In the genomic region with DNA sequence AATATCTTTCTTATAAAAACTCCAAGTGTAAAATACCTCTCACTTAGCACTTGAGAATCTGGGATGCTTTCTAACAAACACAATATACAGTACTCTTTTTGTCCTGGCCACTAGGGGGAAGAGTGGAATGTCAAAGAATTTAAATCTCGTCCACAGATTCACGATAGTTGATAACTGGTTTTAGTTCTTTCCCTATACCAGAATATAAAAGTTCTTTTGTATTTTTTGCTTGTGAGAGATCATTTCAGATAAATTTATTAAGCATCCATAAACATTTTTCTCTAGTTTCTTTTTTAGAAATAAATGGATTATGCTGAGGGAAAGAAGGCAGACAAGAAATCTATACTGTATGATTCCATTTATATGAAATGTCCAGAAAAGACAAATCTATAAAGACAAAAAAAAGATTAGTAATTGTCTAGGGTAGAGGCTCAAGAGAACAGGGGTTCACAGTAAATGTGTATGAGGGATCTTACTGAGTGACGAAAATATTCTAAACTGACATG, we compare ENCODE assay signal across 9 cellular contexts. TPM values are rescaled to one million over a fixed set of nuclear protein-coding genes. Genes with fewer than 3 reads are reported as not detected.
A peak's percentile ranks its signal among the peaks of the same experiment; 100 is the strongest.
DNase-seq lines count a peak whose midpoint lies in the region; ATAC-seq, FAIRE-seq and TF ChIP-seq lines count a peak whose summit lies in the region.
"Had no signal": no experiment of that assay in that cellular context is flagged by ENCODE, and none has a peak within 500 bp of the region (broad histone marks: within the 10 kb centered on the region; RNA-seq: fewer than 3 reads in every experiment).

No MANE protein-coding gene starts in this region.

- no peaks in the 10 kb centered on the region for H3K4me1 Mint-ChIP-seq in CD8-positive, alpha-beta T cell (ENCODE audit: low read depth)
- peaks cover 2 to 4% (median 4%) of the 10 kb centered on the region in 3 donors for H3K4me1 Mint-ChIP-seq in T-cell
- peaks cover 2% of the 10 kb centered on the region for H3K4me1 Mint-ChIP-seq in osteocyte (ENCODE audit: unreplicated experiment)

- no peak overlapping the region for H3K27ac Mint-ChIP-seq in CD8-positive, alpha-beta T cell
- H3K27ac Mint-ChIP-seq in T-cell (no peak overlapping the region), osteocyte (ENCODE audit: unreplicated experiment) (no peak overlapping the region)

- ATAC-seq in CD8-positive, alpha-beta T cell = peak; percentile 70
- peak in 3 of 4 experiments; percentile 45 to 66 (median 65) for ATAC-seq in T-cell (replicated peaks in 1 of 4)

- H3K4me3 Mint-ChIP-seq in CD8-positive, alpha-beta T cell = no peak overlapping the region
- no peak overlapping the region for H3K4me3 Mint-ChIP-seq in T-cell
- no peak overlapping the region for H3K4me3 Mint-ChIP-seq in osteocyte (ENCODE audit: unreplicated experiment)

- CTCF ChIA-PET in CD8-positive, alpha-beta T cell (lab: Charles Lee) = interaction anchor here (2.7 kb wide), 1 partner anchor 66 kb away, joined by 12 read pairs; no protein-coding TSS in a partner anchor
- CTCF ChIA-PET in T-cell (lab: Charles Lee) = interaction anchor here (0.5 to 1.0 kb wide), 4 partner anchors 48 to 474 kb away, joined by 3 read pairs; no protein-coding TSS in a partner anchor

- no peaks in the 10 kb centered on the region for H3K36me3 ChIP-seq in CD8-positive, alpha-beta T cell (ENCODE audit: insufficient read depth, low read length)

- POLR2A ChIA-PET in CD8-positive, alpha-beta T cell (lab: Charles Lee) = no interaction called here
- POLR2A ChIA-PET in T-cell (lab: Charles Lee) = no interaction called here

- H3K4me3 ChIP-seq in CD8-positive, alpha-beta T cell (ENCODE audit: low read depth, low read length) = no peak overlapping the region
- no peak overlapping the region for H3K4me3 ChIP-seq in Jurkat, Clone E6-1 (ENCODE audit: low read length)
- H3K4me3 ChIP-seq in fibroblast of pulmonary artery (replicated peaks; ENCODE audit: low read depth, low read length) = no peak overlapping the region

- FAIRE-seq in GM18507 (lab: Jason Lieb, UNC) = peak; percentile 83

- H3K36me3 Mint-ChIP-seq in CD8-positive, alpha-beta T cell = no peaks in the 10 kb centered on the region
- H3K36me3 Mint-ChIP-seq in T-cell (no peaks in the 10 kb centered on the region), osteocyte (ENCODE audit: unreplicated experiment) (no peaks in the 10 kb centered on the region)

- no peaks in the 10 kb centered on the region for H3K4me1 ChIP-seq in CD8-positive, alpha-beta T cell (ENCODE audit: insufficient read depth, low read length)

- DNase-seq in CD8-positive, alpha-beta T cell = peak in 1 of 7 experiments; percentile 7
- DNase-seq in GM18507 (ENCODE audit: extremely low spot score, insufficient read length, low read depth) (no peak), T-cell (peak in 4 of 34 experiments; percentile 4 to 16 (median 14)), fibroblast of pulmonary artery (ENCODE audit: low read depth) (peak; percentile 77), osteocyte (ENCODE audit: extremely low spot score, unreplicated experiment) (no peak), SHP77 treated with DMSO at 0.1 percent for 48 hours (lab: John Stamatoyannopoulos, UW) (no peak)
- peak; percentile 38 for DNase-seq in Jurkat, Clone E6-1 (ENCODE audit: low read depth, low spot score)
- no peak for DNase-seq in stimulated activated CD8-positive, alpha-beta memory T cell treated with anti-CD3 and anti-CD28 coated beads, Interleukin-4, amount 100 ng/mL, for 48 hours

- H3K9me3 Mint-ChIP-seq in CD8-positive, alpha-beta T cell = no peaks in the 10 kb centered on the region
- H3K9me3 Mint-ChIP-seq in T-cell (no peaks in the 10 kb centered on the region), osteocyte (ENCODE audit: unreplicated experiment) (no peaks in the 10 kb centered on the region)

- no peaks in the 10 kb centered on the region for H3K27me3 Mint-ChIP-seq in CD8-positive, alpha-beta T cell (ENCODE audit: low read depth)
- H3K27me3 Mint-ChIP-seq in T-cell (no peaks in the 10 kb centered on the region), osteocyte (ENCODE audit: unreplicated experiment) (no peaks in the 10 kb centered on the region)

- TF ChIP-seq CTCF in CD8-positive, alpha-beta T cell (IDR thresholded peaks at IDR 0.05) = peak; percentile 72
- TF ChIP-seq CTCF in fibroblast of pulmonary artery (IDR thresholded peaks at IDR 0.05; ENCODE audit: low read length, missing control alignments) (peak; percentile 74), osteocyte (IDR thresholded peaks at IDR 0.05) (peak; percentile 72)

- H3K27ac ChIP-seq in CD8-positive, alpha-beta T cell (ENCODE audit: low read depth, low read length) = no peak overlapping the region

- H3K9me3 ChIP-seq in CD8-positive, alpha-beta T cell (ENCODE audit: low read length) = no peaks in the 10 kb centered on the region

- H3K27me3 ChIP-seq in CD8-positive, alpha-beta T cell (ENCODE audit: insufficient read depth, low read length) = no peaks in the 10 kb centered on the region

- intact Hi-C loops in CD8-positive, alpha-beta T cell (cut with DNase I, micrococcal nuclease) = loop anchor here (1.0 to 5.0 kb wide), 6 partner anchors 66 to 423 kb away; no protein-coding TSS in a partner anchor

RNA-seq across cellular contexts. Expression of a gene that starts 50.4 kb away (rescaled TPM):
- not detected for total RNA-seq in CD8-positive, alpha-beta T cell
- not detected for polyA plus RNA-seq in Jurkat, Clone E6-1 (2012; ENCODE audit: insufficient read depth, insufficient read length)
- total RNA-seq in T-cell = under 1 TPM in 4 of 5 donors, not detected in 1; 0.25 to 0.61 (median 0.39) TPM
- 5.1 and 5.2 TPM in 2 replicates for total RNA-seq in osteocyte
- total RNA-seq: T-helper 1 cell treated with Interleukin-12 subunit alpha and Interleukin-12 subunit beta and Interleukin-4 antibody, amounts not matched to agents 30 ng/mL and 1 ng/mL, for 36 hours had no signal

RNA-seq across cellular contexts. Expression of a gene that starts 52.6 kb away (rescaled TPM):
- total RNA-seq in CD8-positive, alpha-beta T cell = 10 to 100 TPM; 77.1 to 79.9 TPM
- 22.5 TPM for polyA plus RNA-seq in Jurkat, Clone E6-1 (2012; ENCODE audit: insufficient read depth, insufficient read length)
- total RNA-seq in T-cell (10 to 100 TPM; 52.8 to 78.1 (median 54.0) TPM), osteocyte (47.6 and 51.0 TPM in 2 replicates)

Comparison
In these comparisons a context has a peak if more than half of its experiments do, and no peak if none do; other contexts are left out.
1. DNase-seq: peak in Jurkat, Clone E6-1 (single experiment) and fibroblast of pulmonary artery (single experiment); none in GM18507 (single experiment), osteocyte (single experiment), SHP77 treated with DMSO at 0.1 percent for 48 hours (single experiment) and stimulated activated CD8-positive, alpha-beta memory T cell treated with anti-CD3 and anti-CD28 coated beads, Interleukin-4, amount 100 ng/mL, for 48 hours (single experiment).
2. Peak in every context shown above with its lines, with median percentiles within 50 percentile points of each other: CTCF ChIP-seq.